In genomic region chr15:69755571-69756310, GRCh38 we compare ENCODE assay signal across 8 cellular contexts.
DNase-seq lines count a peak whose midpoint lies in the region; ATAC-seq and TF ChIP-seq lines count a peak whose summit lies in the region.
"Had no signal": no experiment of that assay in that cellular context is flagged by ENCODE, and none has a peak within 500 bp of the region (broad histone marks: within the 10 kb centered on the region; RNA-seq: fewer than 3 reads in every experiment).

No MANE protein-coding gene starts in this region.

- no peak overlapping the region for H3K4me3 ChIP-seq in astrocyte of the spinal cord (ENCODE audit: low read depth, low read length)
- H3K4me3 ChIP-seq: right lobe of liver had no signal

- TF ChIP-seq CTCF in astrocyte of the spinal cord (IDR thresholded peaks at IDR 0.05; ENCODE audit: low read depth, low read length): no peak

- peak; percentile 85 for ATAC-seq in GM19395 (IDR thresholded peaks at IDR 0.05; ENCODE audit: unreplicated experiment)
- ATAC-seq in HG03135 (IDR thresholded peaks at IDR 0.05; ENCODE audit: unreplicated experiment): peak; percentile 85
- no peak for ATAC-seq in left lobe of liver

- in situ Hi-C loops in astrocyte of the spinal cord (cut with HindIII; ENCODE audit: low sequenced_read_pairs): no loop called here

- DNase-seq in T-helper 22 cell (ENCODE audit: low read depth) (peak; percentile 62), astrocyte of the spinal cord (ENCODE audit: low read depth, low spot score) (peak; percentile 42), left lobe of liver (ENCODE audit: low spot score) (no peak), HUDEP-2 (lab: John Stamatoyannopoulos, UW; ENCODE audit: unreplicated experiment in 76 of 76) (no peak)
- peak; percentile 62 to 80 (median 64) for DNase-seq in stimulated activated CD4-positive, alpha-beta T cell treated with anti-CD3 and anti-CD28 coated beads, TNF-alpha, amount 100 ng/mL, for 48 hours (ENCODE audit: low read depth in 3 of 3)

Comparison
In these comparisons a context has a peak if more than half of its experiments do, and no peak if none do; other contexts are left out.
1. DNase-seq: peak in T-helper 22 cell (single experiment), astrocyte of the spinal cord (single experiment) and stimulated activated CD4-positive, alpha-beta T cell treated with anti-CD3 and anti-CD28 coated beads, TNF-alpha, amount 100 ng/mL, for 48 hours (3 of 3); none in left lobe of liver (single experiment) and HUDEP-2 (0 of 76).